ENCODE assay signal across 24 cellular contexts in genomic region chr12:58148976-58149375, GRCh38.
"Had no signal": no experiment of that assay in that cellular context is flagged by ENCODE, and none has a peak within 500 bp of the region (broad histone marks: within the 10 kb centered on the region; RNA-seq: fewer than 3 reads in every experiment).

No MANE protein-coding gene starts in this region.

- H3K9ac ChIP-seq: neural progenitor cell had no signal

- H3K9me3 Mint-ChIP-seq: neural progenitor cell had no signal

- H3K4me1 ChIP-seq: left lung, lower lobe of right lung, neural progenitor cell, right atrium auricular region, spleen, tibial nerve, upper lobe of left lung, vagina had no signal

- H3K27me3 Mint-ChIP-seq: progenitor cell of endocrine pancreas had no signal

- H3K4me3 Mint-ChIP-seq: immature natural killer cell; mesothelial cell of epicardium; naive B cell; natural killer cell; nephron progenitor cell; neural progenitor cell; stimulated activated effector memory CD8-positive, alpha-beta T cell treated with anti-CD3 and anti-CD28 coated beads, Interleukin-12 subunit alpha, Interleukin-12 subunit beta, amount 100 ng/mL, for 72 hours; stimulated activated naive CD8-positive, alpha-beta T cell treated with anti-CD3 and anti-CD28 coated beads, Interleukin-15, amount 100 ng/mL, for 72 hours had no signal

- H3K4me2 ChIP-seq: neural progenitor cell had no signal

- H3K4me1 Mint-ChIP-seq: immature natural killer cell; mesothelial cell of epicardium; naive B cell; natural killer cell; nephron progenitor cell; neural progenitor cell; stimulated activated effector memory CD8-positive, alpha-beta T cell treated with anti-CD3 and anti-CD28 coated beads, Interleukin-12 subunit alpha, Interleukin-12 subunit beta, amount 100 ng/mL, for 72 hours; stimulated activated naive CD8-positive, alpha-beta T cell treated with anti-CD3 and anti-CD28 coated beads, Interleukin-15, amount 100 ng/mL, for 72 hours had no signal

- ATAC-seq: left colon; left lung; lower lobe of right lung; natural killer cell; sciatic nerve; stimulated activated effector memory CD8-positive, alpha-beta T cell treated with anti-CD3 and anti-CD28 coated beads, Interleukin-12 subunit alpha, Interleukin-12 subunit beta, amount 100 ng/mL, for 72 hours; stimulated activated naive CD8-positive, alpha-beta T cell treated with anti-CD3 and anti-CD28 coated beads, Interleukin-15, amount 100 ng/mL, for 72 hours had no signal

- H3K36me3 Mint-ChIP-seq: immature natural killer cell; mesothelial cell of epicardium; natural killer cell; neural progenitor cell; stimulated activated effector memory CD8-positive, alpha-beta T cell treated with anti-CD3 and anti-CD28 coated beads, Interleukin-12 subunit alpha, Interleukin-12 subunit beta, amount 100 ng/mL, for 72 hours had no signal

- H3K27me3 ChIP-seq: left lung, neural progenitor cell, neutrophil, ovary, right atrium auricular region, spleen, tibial nerve, upper lobe of left lung, vagina had no signal

- H3K4me3 ChIP-seq: left lung, lower lobe of right lung, neural progenitor cell, ovary, right atrium auricular region, skin epidermis, spleen, tibial nerve, upper lobe of left lung, vagina had no signal

- H3K36me3 ChIP-seq: left lung, lower lobe of right lung, neural progenitor cell, neutrophil, ovary, right atrium auricular region, spleen, tibial nerve, upper lobe of left lung, vagina had no signal

- DNase-seq: immature natural killer cell; kidney; left colon; left lung; lower lobe of right lung; naive B cell; natural killer cell; nephron progenitor cell; ovary; spleen; stimulated activated CD4-positive, alpha-beta T cell treated with anti-CD3 and anti-CD28 coated beads, Interleukin-4, amount 100 ng/mL, for 24 hours; stimulated activated naive CD4-positive, alpha-beta T cell treated with Interleukin-2 at 50 U/mL for 16 hours; stimulated activated naive CD8-positive, alpha-beta T cell treated with anti-CD3 and anti-CD28 coated beads, Interleukin-15, amount 100 ng/mL, for 72 hours; upper lobe of left lung had no signal

- H3K9me3 ChIP-seq: lower lobe of right lung, neutrophil, ovary, right atrium auricular region, upper lobe of left lung, vagina had no signal

- H3K27ac ChIP-seq: left lung, lower lobe of right lung, neural progenitor cell, neutrophil, ovary, right atrium auricular region, skin epidermis, spleen, tibial nerve, upper lobe of left lung, vagina had no signal

- H3K27ac Mint-ChIP-seq: immature natural killer cell; mesothelial cell of epicardium; natural killer cell; nephron progenitor cell; neural progenitor cell; progenitor cell of endocrine pancreas; stimulated activated effector memory CD8-positive, alpha-beta T cell treated with anti-CD3 and anti-CD28 coated beads, Interleukin-12 subunit alpha, Interleukin-12 subunit beta, amount 100 ng/mL, for 72 hours had no signal
